In genomic region chr7:2281556-2281955, GRCh38 we compare ENCODE assay signal across 1 cellular context.
TF ChIP-seq lines count a peak whose summit lies in the region.

No MANE protein-coding gene starts in this region.

TF ChIP-seq in WTC11, 78 proteins besides CTCF, POLR2A, EP300 and RAD21 (continued from another document):
- TF ChIP-seq, protein P1, sequence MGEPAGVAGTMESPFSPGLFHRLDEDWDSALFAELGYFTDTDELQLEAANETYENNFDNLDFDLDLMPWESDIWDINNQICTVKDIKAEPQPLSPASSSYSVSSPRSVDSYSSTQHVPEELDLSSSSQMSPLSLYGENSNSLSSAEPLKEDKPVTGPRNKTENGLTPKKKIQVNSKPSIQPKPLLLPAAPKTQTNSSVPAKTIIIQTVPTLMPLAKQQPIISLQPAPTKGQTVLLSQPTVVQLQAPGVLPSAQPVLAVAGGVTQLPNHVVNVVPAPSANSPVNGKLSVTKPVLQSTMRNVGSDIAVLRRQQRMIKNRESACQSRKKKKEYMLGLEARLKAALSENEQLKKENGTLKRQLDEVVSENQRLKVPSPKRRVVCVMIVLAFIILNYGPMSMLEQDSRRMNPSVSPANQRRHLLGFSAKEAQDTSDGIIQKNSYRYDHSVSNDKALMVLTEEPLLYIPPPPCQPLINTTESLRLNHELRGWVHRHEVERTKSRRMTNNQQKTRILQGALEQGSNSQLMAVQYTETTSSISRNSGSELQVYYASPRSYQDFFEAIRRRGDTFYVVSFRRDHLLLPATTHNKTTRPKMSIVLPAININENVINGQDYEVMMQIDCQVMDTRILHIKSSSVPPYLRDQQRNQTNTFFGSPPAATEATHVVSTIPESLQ (CRISPR knock-in tag; IDR thresholded peaks at IDR 0.05) = no peak
- TF ChIP-seq ZNF423 (CRISPR knock-in tag; IDR thresholded peaks at IDR 0.05) (no peak), TP53 (CRISPR knock-in tag; IDR thresholded peaks at IDR 0.05) (no peak), SOX15 (CRISPR knock-in tag; IDR thresholded peaks at IDR 0.05) (no peak), KAT7 (CRISPR knock-in tag; IDR thresholded peaks at IDR 0.05; ENCODE audit: borderline replicate concordance) (no peak), PRDM15 (CRISPR knock-in tag; IDR thresholded peaks at IDR 0.05) (no peak), PRRX2 (CRISPR knock-in tag; IDR thresholded peaks at IDR 0.05) (no peak), ZNF263 (CRISPR knock-in tag; IDR thresholded peaks at IDR 0.05; ENCODE audit: low read depth) (no peak), RORB (CRISPR knock-in tag; IDR thresholded peaks at IDR 0.05) (no peak), NR2C2 (CRISPR knock-in tag; IDR thresholded peaks at IDR 0.05) (no peak), ARID4B (CRISPR knock-in tag; IDR thresholded peaks at IDR 0.05; ENCODE audit: borderline replicate concordance) (no peak), SMAD3 (CRISPR knock-in tag; IDR thresholded peaks at IDR 0.05; ENCODE audit: borderline replicate concordance) (no peak), MXD4 (CRISPR knock-in tag; IDR thresholded peaks at IDR 0.05; ENCODE audit: borderline replicate concordance) (no peak)
- TF ChIP-seq, protein P2, sequence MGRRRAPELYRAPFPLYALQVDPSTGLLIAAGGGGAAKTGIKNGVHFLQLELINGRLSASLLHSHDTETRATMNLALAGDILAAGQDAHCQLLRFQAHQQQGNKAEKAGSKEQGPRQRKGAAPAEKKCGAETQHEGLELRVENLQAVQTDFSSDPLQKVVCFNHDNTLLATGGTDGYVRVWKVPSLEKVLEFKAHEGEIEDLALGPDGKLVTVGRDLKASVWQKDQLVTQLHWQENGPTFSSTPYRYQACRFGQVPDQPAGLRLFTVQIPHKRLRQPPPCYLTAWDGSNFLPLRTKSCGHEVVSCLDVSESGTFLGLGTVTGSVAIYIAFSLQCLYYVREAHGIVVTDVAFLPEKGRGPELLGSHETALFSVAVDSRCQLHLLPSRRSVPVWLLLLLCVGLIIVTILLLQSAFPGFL (CRISPR knock-in tag; IDR thresholded peaks at IDR 0.05; ENCODE audit: borderline replicate concordance) = no peak
- TF ChIP-seq, protein P3, sequence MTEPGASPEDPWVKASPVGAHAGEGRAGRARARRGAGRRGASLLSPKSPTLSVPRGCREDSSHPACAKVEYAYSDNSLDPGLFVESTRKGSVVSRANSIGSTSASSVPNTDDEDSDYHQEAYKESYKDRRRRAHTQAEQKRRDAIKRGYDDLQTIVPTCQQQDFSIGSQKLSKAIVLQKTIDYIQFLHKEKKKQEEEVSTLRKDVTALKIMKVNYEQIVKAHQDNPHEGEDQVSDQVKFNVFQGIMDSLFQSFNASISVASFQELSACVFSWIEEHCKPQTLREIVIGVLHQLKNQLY (CRISPR knock-in tag; IDR thresholded peaks at IDR 0.05) = no peak
- TF ChIP-seq, protein P4, sequence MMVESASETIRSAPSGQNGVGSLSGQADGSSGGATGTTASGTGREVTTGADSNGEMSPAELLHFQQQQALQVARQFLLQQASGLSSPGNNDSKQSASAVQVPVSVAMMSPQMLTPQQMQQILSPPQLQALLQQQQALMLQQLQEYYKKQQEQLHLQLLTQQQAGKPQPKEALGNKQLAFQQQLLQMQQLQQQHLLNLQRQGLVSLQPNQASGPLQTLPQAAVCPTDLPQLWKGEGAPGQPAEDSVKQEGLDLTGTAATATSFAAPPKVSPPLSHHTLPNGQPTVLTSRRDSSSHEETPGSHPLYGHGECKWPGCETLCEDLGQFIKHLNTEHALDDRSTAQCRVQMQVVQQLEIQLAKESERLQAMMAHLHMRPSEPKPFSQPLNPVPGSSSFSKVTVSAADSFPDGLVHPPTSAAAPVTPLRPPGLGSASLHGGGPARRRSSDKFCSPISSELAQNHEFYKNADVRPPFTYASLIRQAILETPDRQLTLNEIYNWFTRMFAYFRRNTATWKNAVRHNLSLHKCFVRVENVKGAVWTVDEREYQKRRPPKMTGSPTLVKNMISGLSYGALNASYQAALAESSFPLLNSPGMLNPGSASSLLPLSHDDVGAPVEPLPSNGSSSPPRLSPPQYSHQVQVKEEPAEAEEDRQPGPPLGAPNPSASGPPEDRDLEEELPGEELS (CRISPR knock-in tag; IDR thresholded peaks at IDR 0.05) = no peak
- TF ChIP-seq, protein P5, sequence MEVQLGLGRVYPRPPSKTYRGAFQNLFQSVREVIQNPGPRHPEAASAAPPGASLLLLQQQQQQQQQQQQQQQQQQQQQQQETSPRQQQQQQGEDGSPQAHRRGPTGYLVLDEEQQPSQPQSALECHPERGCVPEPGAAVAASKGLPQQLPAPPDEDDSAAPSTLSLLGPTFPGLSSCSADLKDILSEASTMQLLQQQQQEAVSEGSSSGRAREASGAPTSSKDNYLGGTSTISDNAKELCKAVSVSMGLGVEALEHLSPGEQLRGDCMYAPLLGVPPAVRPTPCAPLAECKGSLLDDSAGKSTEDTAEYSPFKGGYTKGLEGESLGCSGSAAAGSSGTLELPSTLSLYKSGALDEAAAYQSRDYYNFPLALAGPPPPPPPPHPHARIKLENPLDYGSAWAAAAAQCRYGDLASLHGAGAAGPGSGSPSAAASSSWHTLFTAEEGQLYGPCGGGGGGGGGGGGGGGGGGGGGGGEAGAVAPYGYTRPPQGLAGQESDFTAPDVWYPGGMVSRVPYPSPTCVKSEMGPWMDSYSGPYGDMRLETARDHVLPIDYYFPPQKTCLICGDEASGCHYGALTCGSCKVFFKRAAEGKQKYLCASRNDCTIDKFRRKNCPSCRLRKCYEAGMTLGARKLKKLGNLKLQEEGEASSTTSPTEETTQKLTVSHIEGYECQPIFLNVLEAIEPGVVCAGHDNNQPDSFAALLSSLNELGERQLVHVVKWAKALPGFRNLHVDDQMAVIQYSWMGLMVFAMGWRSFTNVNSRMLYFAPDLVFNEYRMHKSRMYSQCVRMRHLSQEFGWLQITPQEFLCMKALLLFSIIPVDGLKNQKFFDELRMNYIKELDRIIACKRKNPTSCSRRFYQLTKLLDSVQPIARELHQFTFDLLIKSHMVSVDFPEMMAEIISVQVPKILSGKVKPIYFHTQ (CRISPR knock-in tag; IDR thresholded peaks at IDR 0.05) = no peak
TF ChIP-seq in WTC11: peak in this region for 0.
